34 cellular contexts compared by ENCODE assay signal in genomic region chr19:54668353-54668752, GRCh38. TPM values are rescaled to one million over a fixed set of nuclear protein-coding genes. Genes with fewer than 3 reads are reported as not detected.
"Had no signal": no experiment of that assay in that cellular context is flagged by ENCODE, and none has a peak within 500 bp of the region (broad histone marks: within the 10 kb centered on the region; RNA-seq: fewer than 3 reads in every experiment).

No MANE protein-coding gene starts in this region.

- ATAC-seq: natural killer cell; psoas muscle; right cardiac atrium; sciatic nerve; stimulated activated memory B cell treated with anti-CD40 and anti-IgM and Interleukin-4, amounts not matched to agents 10 μg/mL and 1 μg/mL and 100 μg/mL, for 72 hours had no signal

- FAIRE-seq: urothelium cell line had no signal

- DNase-seq: natural killer cell; occipital lobe; ovary; posterior cingulate gyrus; psoas muscle; right cardiac atrium; spleen; stimulated activated CD4-positive, alpha-beta T cell treated with anti-CD3 and anti-CD28 coated beads, Interleukin-12 subunit alpha, Interleukin-12 subunit beta, amount 100 ng/mL, for 4 hours; stimulated activated CD4-positive, alpha-beta T cell treated with anti-CD3 and anti-CD28 coated beads, Interleukin-1b, Interleukin-23, amount 100 ng/mL, for 48 hours; stimulated activated CD4-positive, alpha-beta T cell treated with anti-CD3 and anti-CD28 coated beads, Interleukin-4, amount 100 ng/mL, for 1 hour; stimulated activated CD4-positive, alpha-beta T cell treated with anti-CD3 and anti-CD28 coated beads, Interleukin-4, amount 100 ng/mL, for 4 hours; stimulated activated CD8-positive, alpha-beta memory T cell treated with anti-CD3 and anti-CD28 coated beads, Interleukin-4, amount 100 ng/mL, for 48 hours; stimulated activated naive CD4-positive, alpha-beta T cell; stomach; thyroid gland; trophoblast cell; upper lobe of left lung had no signal

- H3K79me2 ChIP-seq: parathyroid adenoma had no signal

- H3K4me1 ChIP-seq: neural progenitor cell, parathyroid adenoma, psoas muscle, stomach, thyroid gland, tibial nerve, vagina had no signal

- H3K27me3 ChIP-seq: neural progenitor cell, ovary, thyroid gland, vagina had no signal

- H3K9ac ChIP-seq: neural progenitor cell, parathyroid adenoma had no signal

- H3K9me3 ChIP-seq: ovary, psoas muscle, thyroid gland, upper lobe of left lung, vagina had no signal

- H3K36me3 ChIP-seq: neural progenitor cell, ovary, stomach, thoracic aorta, thyroid gland, tibial nerve, upper lobe of left lung, vagina had no signal

- H3K4me2 ChIP-seq: neural progenitor cell, smooth muscle cell had no signal

- H3K27ac ChIP-seq: neural progenitor cell, ovary, parathyroid adenoma, psoas muscle, skin epidermis, spleen, stomach, thoracic aorta, thyroid gland, tibial nerve, upper lobe of left lung, vagina had no signal

- H2AFZ ChIP-seq: neural progenitor cell, parathyroid adenoma had no signal

- H3K4me3 ChIP-seq: neural progenitor cell, ovary, psoas muscle, skin epidermis, smooth muscle cell, spleen, stomach, thoracic aorta, thyroid gland, tibial nerve, upper lobe of left lung, vagina had no signal

RNA-seq across cellular contexts. Expression of gene LILRB4, which starts 5.6 kb away (rescaled TPM):
- total RNA-seq: progenitor cell of endocrine pancreas, renal cortical epithelial cell, smooth muscle cell had no signal
- polyA plus RNA-seq: neural cell, smooth muscle cell had no signal

RNA-seq across cellular contexts. Expression of gene LILRB1, which starts 38.1 kb away (rescaled TPM):
- total RNA-seq: occipital lobe, osteoblast, progenitor cell of endocrine pancreas, renal cortical epithelial cell, smooth muscle cell had no signal
- polyA plus RNA-seq: neural cell, smooth muscle cell had no signal

RNA-seq across cellular contexts. Expression of gene KIR3DL3, which starts 55.9 kb away (rescaled TPM):
- total RNA-seq: natural killer cell, occipital lobe, osteoblast, ovary, progenitor cell of endocrine pancreas, psoas muscle, renal cortical epithelial cell, right cardiac atrium, sciatic nerve, smooth muscle cell, spleen, stomach, subcutaneous adipose tissue, temporal lobe, thoracic aorta, thyroid gland, tibial nerve, upper lobe of left lung, ureter, vagina had no signal
- polyA plus RNA-seq: neural cell, ovary, psoas muscle, right cardiac atrium, smooth muscle cell, spleen, stomach had no signal
